Comparison of ENCODE assay signal across 16 cellular contexts in genomic region chr17:50785126-50785525, GRCh38. TPM values are rescaled to one million over a fixed set of nuclear protein-coding genes. Genes with fewer than 3 reads are reported as not detected.
DNase-seq lines count a peak whose midpoint lies in the region; ATAC-seq and TF ChIP-seq lines count a peak whose summit lies in the region.
"Had no signal": no experiment of that assay in that cellular context is flagged by ENCODE, and none has a peak within 500 bp of the region (broad histone marks: within the 10 kb centered on the region; RNA-seq: fewer than 3 reads in every experiment).

No MANE protein-coding gene starts in this region.

- H3K79me2 ChIP-seq in neural progenitor cell (ENCODE audit: low read depth) = no peaks in the 10 kb centered on the region

- TF ChIP-seq CTCF in brain (conservative IDR thresholded peaks at IDR 0.05) = no peak
- TF ChIP-seq CTCF in neural progenitor cell (IDR thresholded peaks at IDR 0.05) = no peak

- H3K36me3 Mint-ChIP-seq in brain (no peaks in the 10 kb centered on the region), neural progenitor cell (no peaks in the 10 kb centered on the region)

- no peak overlapping the region for H3K4me3 ChIP-seq in neural progenitor cell
- H3K4me3 ChIP-seq: A549, Peyer's patch had no signal

- no peaks in the 10 kb centered on the region for H3K36me3 ChIP-seq in neural progenitor cell
- H3K36me3 ChIP-seq: Peyer's patch had no signal

- no peak overlapping the region for H3K9ac ChIP-seq in neural progenitor cell
- H3K9ac ChIP-seq: KMS-11 had no signal

- no peaks in the 10 kb centered on the region for H3K9me3 ChIP-seq in neural progenitor cell (ENCODE audit: low read depth)
- H3K9me3 ChIP-seq: A549, Peyer's patch had no signal

- DNase-seq in epithelial cell of prostate (ENCODE audit: low read depth, low spot score) (no peak), neural progenitor cell (ENCODE audit: low spot score) (no peak), NCI-H1417 (lab: John Stamatoyannopoulos, UW) (no peak), NCI-H2171 treated with DMSO at 0.1 percent for 48 hours (lab: John Stamatoyannopoulos, UW) (no peak)
- DNase-seq: DND-41, H9, NCI-H1048, Peyer's patch, Right ventricle myocardium superior had no signal

- H3K4me1 Mint-ChIP-seq in brain (peaks cover 45% of the 10 kb centered on the region), neural progenitor cell (peaks cover 14% of the 10 kb centered on the region)

- ATAC-seq in HG03457 (IDR thresholded peaks at IDR 0.05; ENCODE audit: unreplicated experiment) = no peak
- ATAC-seq: A549 had no signal

- H3K27me3 Mint-ChIP-seq in brain = peaks cover 7% of the 10 kb centered on the region
- H3K27me3 Mint-ChIP-seq in neural progenitor cell (ENCODE audit: insufficient read depth, low read depth) = peaks cover 8% of the 10 kb centered on the region

- H3K9me3 Mint-ChIP-seq in brain (no peaks in the 10 kb centered on the region), neural progenitor cell (no peaks in the 10 kb centered on the region)
- H3K9me3 Mint-ChIP-seq: H9 had no signal

- peaks cover 5% of the 10 kb centered on the region for H3K4me1 ChIP-seq in neural progenitor cell

- no peaks in the 10 kb centered on the region for H4K20me1 ChIP-seq in neural progenitor cell (ENCODE audit: low read depth)

- H3K4me2 ChIP-seq in neural progenitor cell = no peak overlapping the region
- H3K4me2 ChIP-seq: A549, KMS-11 had no signal

- H3F3A ChIP-seq in neural progenitor cell (ENCODE audit: low read depth) = no peaks in the 10 kb centered on the region

- no peaks in the 10 kb centered on the region for H3K27me3 ChIP-seq in neural progenitor cell
- H3K27me3 ChIP-seq: Peyer's patch had no signal

- H3K4me3 Mint-ChIP-seq in brain (no peak overlapping the region), neural progenitor cell (no peak overlapping the region)
- H3K4me3 Mint-ChIP-seq: H9 had no signal

- peak overlapping the region; percentile 64 for H3K27ac ChIP-seq in epithelial cell of prostate
- no peak overlapping the region for H3K27ac ChIP-seq in neural progenitor cell
- peak overlapping the region; percentile 69 for H3K27ac ChIP-seq in temporal lobe (ENCODE audit: low read depth, low read length)
- H3K27ac ChIP-seq: A549, KMS-11, Peyer's patch had no signal

- H3K27ac Mint-ChIP-seq in brain (peak overlapping the region; percentile 87 to 99 (median 95)), neural progenitor cell (no peak overlapping the region)
- H3K27ac Mint-ChIP-seq: H9 had no signal

- peak overlapping the region; percentile 2 for H2AFZ ChIP-seq in neural progenitor cell (replicated peaks)

RNA-seq across cellular contexts. Expression of gene ANKRD40CL, which starts 17.8 kb away (rescaled TPM):
- not detected for polyA plus RNA-seq in brain (ENCODE audit: insufficient read depth, low read depth, low replicate concordance)
- total RNA-seq in neural progenitor cell (ENCODE audit: low replicate concordance) (not detected in 2 replicates), temporal lobe (not detected)
- total RNA-seq: H9, Right ventricle myocardium superior had no signal
- polyA plus RNA-seq: BJ had no signal

RNA-seq across cellular contexts. Expression of gene WFIKKN2, which starts 50.3 kb away (rescaled TPM):
- 0.70 TPM for polyA plus RNA-seq in brain (ENCODE audit: insufficient read depth, low read depth, low replicate concordance)
- total RNA-seq in neural progenitor cell (ENCODE audit: low replicate concordance) (not detected in 2 replicates), temporal lobe (6.6 TPM)
- total RNA-seq: HT-29, Peyer's patch had no signal
- polyA plus RNA-seq: A549, BJ had no signal
